ENCODE assay signal across 20 cellular contexts in genomic region chr1:180277476-180278192, GRCh38. TPM values are rescaled to one million over a fixed set of nuclear protein-coding genes. Genes with fewer than 3 reads are reported as not detected.
"Had no signal": no experiment of that assay in that cellular context is flagged by ENCODE, and none has a peak within 500 bp of the region (broad histone marks: within the 10 kb centered on the region; RNA-seq: fewer than 3 reads in every experiment).

No MANE protein-coding gene starts in this region.

- H3K27ac Mint-ChIP-seq: naive thymus-derived CD4-positive, alpha-beta T cell; nephron progenitor cell; stimulated activated naive B cell treated with anti-CD40 and anti-IgM and Interleukin-4, amounts not matched to agents 10 μg/mL and 1 μg/mL and 100 μg/mL, for 72 hours had no signal

- H3K9me3 Mint-ChIP-seq: naive thymus-derived CD4-positive, alpha-beta T cell; nephron progenitor cell; stimulated activated naive B cell treated with anti-CD40 and anti-IgM and Interleukin-4, amounts not matched to agents 10 μg/mL and 1 μg/mL and 100 μg/mL, for 72 hours; stimulated activated naive CD8-positive, alpha-beta T cell treated with anti-CD3 and anti-CD28 coated beads, Interleukin-15, amount 100 ng/mL, for 72 hours had no signal

- ATAC-seq: left lobe of liver; naive thymus-derived CD4-positive, alpha-beta T cell; sciatic nerve; stimulated activated naive B cell treated with anti-CD40 and anti-IgM and Interleukin-4, amounts not matched to agents 10 μg/mL and 1 μg/mL and 100 μg/mL, for 72 hours; stimulated activated naive CD8-positive, alpha-beta T cell treated with anti-CD3 and anti-CD28 coated beads, Interleukin-15, amount 100 ng/mL, for 72 hours had no signal

- H3K4me1 Mint-ChIP-seq: stimulated activated naive CD8-positive, alpha-beta T cell treated with anti-CD3 and anti-CD28 coated beads, Interleukin-15, amount 100 ng/mL, for 72 hours had no signal

- H3K27me3 ChIP-seq: hepatocyte, testis, tibial nerve had no signal

- H3K79me2 ChIP-seq: hepatocyte had no signal

- H2AFZ ChIP-seq: hepatocyte had no signal

- DNase-seq: effector CD4-positive, alpha-beta T cell; foreskin melanocyte; islet precursor cell; mammary epithelial cell; naive thymus-derived CD4-positive, alpha-beta T cell; nephron progenitor cell; posterior cingulate gyrus; stimulated activated CD4-positive, alpha-beta T cell treated with anti-CD3 and anti-CD28 coated beads, Interleukin-2, amount 100 ng/mL, for 24 hours; stimulated activated CD4-positive, alpha-beta T cell treated with anti-CD3 and anti-CD28 coated beads, Interleukin-4, amount 100 ng/mL, for 4 hours; stimulated activated naive B cell treated with anti-CD40 and anti-IgM and Interleukin-4, amounts not matched to agents 10 μg/mL and 1 μg/mL and 100 μg/mL, for 72 hours; stimulated activated naive CD8-positive, alpha-beta T cell treated with anti-CD3 and anti-CD28 coated beads, Interleukin-15, amount 100 ng/mL, for 72 hours; testis had no signal

- H3K4me3 ChIP-seq: hepatocyte, skin epidermis, testis, tibial nerve had no signal

- H3K4me1 ChIP-seq: testis had no signal

- H3K4me3 Mint-ChIP-seq: naive thymus-derived CD4-positive, alpha-beta T cell; nephron progenitor cell; stimulated activated naive B cell treated with anti-CD40 and anti-IgM and Interleukin-4, amounts not matched to agents 10 μg/mL and 1 μg/mL and 100 μg/mL, for 72 hours; stimulated activated naive CD8-positive, alpha-beta T cell treated with anti-CD3 and anti-CD28 coated beads, Interleukin-15, amount 100 ng/mL, for 72 hours had no signal

- H3K4me2 ChIP-seq: hepatocyte had no signal

- H3K27ac ChIP-seq: hepatocyte, testis had no signal

- H3K9me3 ChIP-seq: testis, tibial nerve had no signal

- H3K27me3 Mint-ChIP-seq: naive thymus-derived CD4-positive, alpha-beta T cell; stimulated activated naive B cell treated with anti-CD40 and anti-IgM and Interleukin-4, amounts not matched to agents 10 μg/mL and 1 μg/mL and 100 μg/mL, for 72 hours; stimulated activated naive CD8-positive, alpha-beta T cell treated with anti-CD3 and anti-CD28 coated beads, Interleukin-15, amount 100 ng/mL, for 72 hours had no signal

RNA-seq across cellular contexts. Expression of gene LHX4, which starts 47.6 kb away (rescaled TPM):
- total RNA-seq: dermis microvascular lymphatic vessel endothelial cell, mammary epithelial cell, osteoblast, sciatic nerve, tibial nerve, ureter had no signal
- polyA plus RNA-seq: mammary epithelial cell had no signal
